In the genomic region with DNA sequence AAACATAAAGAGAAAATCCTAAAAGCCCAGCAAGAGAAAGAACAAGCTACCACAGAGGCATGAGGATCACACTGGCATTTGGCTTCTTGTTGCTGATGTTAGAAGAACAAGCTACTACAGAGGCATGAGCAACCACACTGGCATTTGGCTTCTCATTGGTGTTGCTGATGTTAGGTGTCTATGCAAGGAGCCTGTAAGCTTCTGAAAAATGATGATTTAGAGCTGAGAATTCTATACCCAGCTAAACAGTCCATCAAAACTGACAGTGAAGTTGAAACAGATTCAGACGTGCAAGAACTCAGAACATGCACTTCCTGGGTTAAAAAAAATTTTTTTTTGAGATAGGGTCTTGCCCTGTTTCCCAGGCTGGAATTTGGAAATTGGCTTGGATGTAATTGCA, we compare ENCODE assay signal across 23 cellular contexts. TPM values are rescaled to one million over a fixed set of nuclear protein-coding genes. Genes with fewer than 3 reads are reported as not detected.
DNase-seq lines count a peak whose midpoint lies in the region; ATAC-seq and TF ChIP-seq lines count a peak whose summit lies in the region.
"Had no signal": no experiment of that assay in that cellular context is flagged by ENCODE, and none has a peak within 500 bp of the region (broad histone marks: within the 10 kb centered on the region; RNA-seq: fewer than 3 reads in every experiment).

No MANE protein-coding gene starts in this region.

- DNase-seq in H7 (peak; percentile 7), IMR-90 (no peak), islet precursor cell (peak; percentile 9), tibial artery (no peak), NCI-H146 (lab: John Stamatoyannopoulos, UW) (no peak), GM23338 (ENCODE audit: low spot score) (no peak)
- no peak for DNase-seq in activated CD4-positive, alpha-beta T cell treated with anti-CD3 and anti-CD28 coated beads for 48 hours
- DNase-seq: 8988T; ACHN; AML-193; BE2C; CD4-positive, alpha-beta T cell; CD8-positive, alpha-beta memory T cell; DMS 273 treated with DMSO at 0.1 percent for 48 hours; DMS79; EL; GDM1; GOT3; HCEC 1CT had no signal

- H3K9me1 ChIP-seq in IMR-90 (ENCODE audit: insufficient read depth, low read length): peaks cover 5% of the 10 kb centered on the region

- no peak overlapping the region; the same call in 1 of the 2 replicates for H3K14ac ChIP-seq in IMR-90 (replicated peaks; ENCODE audit: low read depth, low read length)

- H3K27me3 Mint-ChIP-seq in GM23338 (ENCODE audit: insufficient read depth, low read depth, poor library complexity): peaks cover 1% of the 10 kb centered on the region

- H3K27ac ChIP-seq in IMR-90 (ENCODE audit: insufficient read depth, low read length) (no peak overlapping the region), tibial artery (peak overlapping the region; percentile 3 to 98), GM23338 (ENCODE audit: low read depth) (no peak overlapping the region)
- H3K27ac ChIP-seq: A549; BLaER1 treated with 17β-estradiol and CSF1 and Interleukin-3, amounts not matched to agents 10 nM and 100 nM had no signal

- POLR2A ChIA-PET in IMR-90 (lab: Charles Lee; ENCODE audit: unreplicated experiment): no interaction called here

- H2BK15ac ChIP-seq in IMR-90 (ENCODE audit: low read depth, low read length): no peak overlapping the region

- H3K4me1 ChIP-seq in IMR-90 (ENCODE audit: control insufficient read depth, insufficient read depth, low read length) (peaks cover 32% of the 10 kb centered on the region), tibial artery (peaks cover 0 to 93% (median 72%) of the 10 kb centered on the region in 4 donors), GM23338 (ENCODE audit: insufficient read depth) (0 out of 2 replicates have a peak, but pooled peaks cover 3% of the 10 kb centered on the region)
- H3K4me1 ChIP-seq: A549, BE2C had no signal

- H3K9me2 ChIP-seq in GM23338 (ENCODE audit: insufficient read depth): no peaks in the 10 kb centered on the region

- H4K20me1 ChIP-seq in IMR-90 (ENCODE audit: insufficient read depth, low read length) (no peaks in the 10 kb centered on the region; the same call in 1 of the 2 replicates), GM23338 (replicated peaks; ENCODE audit: insufficient read depth) (no peaks in the 10 kb centered on the region)

- H2AK9ac ChIP-seq in IMR-90 (replicated peaks; ENCODE audit: low read depth, low read length, poor library complexity): no peak overlapping the region

- H3K79me2 ChIP-seq in GM23338 (replicated peaks; ENCODE audit: insufficient read depth): no peaks in the 10 kb centered on the region

- no peak for TF ChIP-seq RAD21 in IMR-90 (IDR thresholded peaks at IDR 0.05; ENCODE audit: low read length)

- CTCF ChIA-PET in IMR-90 (lab: Yijun Ruan, JAX): no interaction called here

- H2AK5ac ChIP-seq in IMR-90 (ENCODE audit: low read depth, low read length): peak overlapping the region; percentile 21; the same call in 1 of the 2 replicates

- TF ChIP-seq POLR2A in IMR-90 (IDR thresholded peaks at IDR 0.05; ENCODE audit: low read depth, low read length): no peak

- H2AFZ ChIP-seq in IMR-90 (replicated peaks; ENCODE audit: low read length, poor library complexity): no peak overlapping the region
- H2AFZ ChIP-seq in GM23338: no peak overlapping the region

- no peak overlapping the region for H3K4ac ChIP-seq in IMR-90 (ENCODE audit: low read depth, low read length)

- H4K8ac ChIP-seq in IMR-90 (ENCODE audit: low read depth in 2 of 2, low read length in 2 of 2): no peak overlapping the region

- no peak for TF ChIP-seq CTCF in IMR-90 (conservative IDR thresholded peaks at IDR 0.05; ENCODE audit: low read depth, low read length)
- no peak for TF ChIP-seq CTCF in tibial artery (IDR thresholded peaks at IDR 0.05)
- no peak for TF ChIP-seq CTCF in GM23338 (conservative IDR thresholded peaks at IDR 0.05; ENCODE audit: low read depth in 2 of 2)

- H3K4me1 Mint-ChIP-seq in GM23338: peaks cover 10% of the 10 kb centered on the region
- H3K4me1 Mint-ChIP-seq: CD8-positive, alpha-beta memory T cell had no signal

- ATAC-seq in IMR-90 (ENCODE audit: low read depth) (no peak), GM23338 (no peak)
- ATAC-seq: A549, GM12878 had no signal

- H3K9ac ChIP-seq in IMR-90 (ENCODE audit: low read depth, low read length): no peak overlapping the region
- H3K9ac ChIP-seq: BLaER1 treated with 17β-estradiol and CSF1 and Interleukin-3, amounts not matched to agents 10 nM and 100 nM had no signal

- dilution Hi-C loops in IMR-90 (cut with HindIII; ENCODE audit: low sequenced_read_pairs, unreplicated experiment): no loop called here

- H3F3A ChIP-seq in GM23338 (replicated peaks; ENCODE audit: low read depth): no peaks in the 10 kb centered on the region

- H4K91ac ChIP-seq in IMR-90 (ENCODE audit: insufficient read depth, low read depth, low read length): no peak overlapping the region

- no peaks in the 10 kb centered on the region for H3K36me3 ChIP-seq in H7 (replicated peaks; ENCODE audit: control insufficient read depth, insufficient read depth, low read length)
- no peaks in the 10 kb centered on the region for H3K36me3 ChIP-seq in IMR-90 (ENCODE audit: control insufficient read depth, insufficient read depth, low read length)
- no peaks in the 10 kb centered on the region for H3K36me3 ChIP-seq in tibial artery
- H3K36me3 ChIP-seq in GM23338 (ENCODE audit: insufficient read depth): no peaks in the 10 kb centered on the region
- H3K36me3 ChIP-seq: BE2C had no signal

- no peaks in the 10 kb centered on the region for H3K27me3 ChIP-seq in H7 (ENCODE audit: control insufficient read depth, insufficient read depth, low read length)
- H3K27me3 ChIP-seq in IMR-90 (ENCODE audit: control insufficient read depth, insufficient read depth, low read length): no peaks in the 10 kb centered on the region
- H3K27me3 ChIP-seq in tibial artery: no peaks in the 10 kb centered on the region
- no peaks in the 10 kb centered on the region for H3K27me3 ChIP-seq in GM23338 (ENCODE audit: insufficient read depth)
- H3K27me3 ChIP-seq: BE2C had no signal

- H4K5ac ChIP-seq in IMR-90 (ENCODE audit: low read depth, low read length): no peak overlapping the region

- peak overlapping the region; percentile 8; the same call in 1 of the 2 replicates for H2BK120ac ChIP-seq in IMR-90 (ENCODE audit: low read depth, low read length)

- no peak overlapping the region for H3K4me3 Mint-ChIP-seq in GM23338
- H3K4me3 Mint-ChIP-seq: CD14-positive monocyte; CD4-positive, alpha-beta T cell; CD8-positive, alpha-beta memory T cell had no signal

- H3K4me2 ChIP-seq in IMR-90 (ENCODE audit: low read depth, low read length): no peak overlapping the region
- no peak overlapping the region for H3K4me2 ChIP-seq in GM23338
- H3K4me2 ChIP-seq: A549; BLaER1 treated with 17β-estradiol and CSF1 and Interleukin-3, amounts not matched to agents 10 nM and 100 nM had no signal

- in situ Hi-C loops in IMR-90 (cut with MboI; ENCODE audit: low sequenced_read_pairs): no loop called here

- no peak overlapping the region; the same call in 1 of the 2 replicates for H2BK20ac ChIP-seq in IMR-90 (ENCODE audit: low read depth, low read length)

- no TSS peak for BruUV-seq in IMR-90 (replicated peaks; lab: Mats Ljungman, UMichigan)

- H3K9me3 Mint-ChIP-seq in GM23338: peaks cover 8% of the 10 kb centered on the region
- H3K9me3 Mint-ChIP-seq: CD4-positive, alpha-beta T cell had no signal

- no peak overlapping the region for H3K56ac ChIP-seq in IMR-90 (ENCODE audit: extremely low read depth, insufficient read depth, low read length)

- H2BK5ac ChIP-seq in IMR-90 (ENCODE audit: low read depth, low read length, poor library complexity, severe bottlenecking): no peak overlapping the region

- peaks cover 0 to 2% of the 10 kb centered on the region in 2 experiments; a peak in 2 of 4 replicates for H3K79me1 ChIP-seq in IMR-90 (ENCODE audit: low read depth in 1 of 2, low read length in 2 of 2)

- H3K36me3 Mint-ChIP-seq in GM23338 (ENCODE audit: low read depth): peaks cover 3% of the 10 kb centered on the region; the same call in 1 of the 3 replicates
- H3K36me3 Mint-ChIP-seq: CD14-positive monocyte had no signal

- H3K23ac ChIP-seq in IMR-90 (ENCODE audit: low read depth, low read length): no peak overlapping the region

- WGBS in IMR-90 (ENCODE audit: extremely low coverage in 2 of 2, insufficient read length in 1 of 2), 2 experiments: no CpG with 5 or more reads among the region's 1 CpG

- no peak overlapping the region for H3K4me3 ChIP-seq in H7 (ENCODE audit: insufficient read depth, low read depth, low read length)
- H3K4me3 ChIP-seq in IMR-90 (ENCODE audit: insufficient read depth, low read depth, low read length): no peak overlapping the region
- no peak overlapping the region for H3K4me3 ChIP-seq in tibial artery
- no peak overlapping the region for H3K4me3 ChIP-seq in GM23338
- H3K4me3 ChIP-seq: A549, GM12878 had no signal

- H3K27ac Mint-ChIP-seq in GM23338: no peak overlapping the region
- H3K27ac Mint-ChIP-seq: CD4-positive, alpha-beta T cell; CD8-positive, alpha-beta memory T cell had no signal

- intact Hi-C loops in IMR-90 (cut with micrococcal nuclease) (no loop called here), tibial artery (cut with DNase I; ENCODE audit: low total_unique reads) (loop anchor here (5.0 kb wide), 1 partner anchor 64 kb away; no protein-coding TSS in a partner anchor)

- peaks cover 5% of the 10 kb centered on the region; the same call in 1 of the 2 replicates for H3K9me3 ChIP-seq in IMR-90 (ENCODE audit: control insufficient read depth, insufficient read depth, low read length)
- no peaks in the 10 kb centered on the region for H3K9me3 ChIP-seq in tibial artery
- H3K9me3 ChIP-seq: A549 had no signal

- no peak overlapping the region for H3K18ac ChIP-seq in IMR-90 (ENCODE audit: low read depth, low read length)

TF ChIP-seq in IMR-90, 13 proteins besides CTCF, POLR2A, EP300 and RAD21 (continues in another document):
- no peak for TF ChIP-seq BHLHE40 (IDR thresholded peaks at IDR 0.05; ENCODE audit: low read depth, low read length)
- no peak for TF ChIP-seq CHD1 (IDR thresholded peaks at IDR 0.05; ENCODE audit: low read depth, low read length)
- no peak for TF ChIP-seq NFE2L2 (IDR thresholded peaks at IDR 0.05; ENCODE audit: low read depth, low read length)

TF ChIP-seq in GM23338, 12 proteins besides CTCF, POLR2A, EP300 and RAD21:
- TF ChIP-seq NANOG (IDR thresholded peaks at IDR 0.05; ENCODE audit: borderline replicate concordance) (no peak), POLR2AphosphoS5 (IDR thresholded peaks at IDR 0.05; ENCODE audit: low read depth) (no peak), CREB1 (CRISPR knock-in tag; IDR thresholded peaks at IDR 0.05; ENCODE audit: low read depth) (no peak), EZH2 (IDR thresholded peaks at IDR 0.05; ENCODE audit: low read depth, unreplicated experiment) (no peak), ZNF331 (CRISPR knock-in tag; IDR thresholded peaks at IDR 0.05; ENCODE audit: low read depth) (no peak), STAT1 (IDR thresholded peaks at IDR 0.05; ENCODE audit: unreplicated experiment) (no peak)

RNA-seq across cellular contexts. Expression of gene ADARB1, which starts 37.8 kb away (rescaled TPM):
- 5.5 and 8.0 TPM in 2 replicates for total RNA-seq in H7 (2014; rRNA removed; shearing (Covaris generic))
- 39.7 and 39.8 TPM in 2 replicates for total RNA-seq in IMR-90 (2012; rRNA removed)
- 45.5 and 47.3 TPM in 2 replicates for polyA plus RNA-seq in IMR-90 (2012; rRNA removed)
- polyA plus RNA-seq in IMR-90 (2012; cell fraction: cytosol; rRNA removed): 18.2 and 29.3 TPM in 2 replicates
- 152 and 210 TPM in 2 replicates for polyA plus RNA-seq in IMR-90 (2012; cell fraction: nucleus; rRNA removed; ENCODE audit: low replicate concordance)
- 6.3 and 14.8 TPM in 2 replicates for total RNA-seq in GM23338 (2014; rRNA removed; shearing (Covaris generic))
- polyA plus RNA-seq in GM23338 (2016; fragmentation: Nextera tagmentation; extraction: Ambion mirVana): 4.8 and 7.4 TPM in 2 replicates

Comparison
In these comparisons a context has a peak if more than half of its experiments do, and no peak if none do; other contexts are left out.
1. DNase-seq: peak in H7 (single experiment) and islet precursor cell (single experiment); none in IMR-90 (single experiment), tibial artery (0 of 2), NCI-H146 (single experiment), GM23338 (single experiment) and activated CD4-positive, alpha-beta T cell treated with anti-CD3 and anti-CD28 coated beads for 48 hours (single experiment).
2. H3K27ac ChIP-seq: peak in tibial artery (2 of 2); none in IMR-90 (single experiment) and GM23338 (single experiment).